Comparison of ENCODE assay signal across 1 cellular context in genomic region chr17:70298929-70299529, GRCh38.
A peak's percentile ranks its signal among the peaks of the same experiment; 100 is the strongest.
TF ChIP-seq lines count a peak whose summit lies in the region.

No MANE protein-coding gene starts in this region.

TF ChIP-seq in GM12878, 131 proteins besides CTCF, POLR2A, EP300 and RAD21 (continued from another document and continues in another):
- TF ChIP-seq MLLT1 (IDR thresholded peaks at IDR 0.05) (no peak), ZNF24 (IDR thresholded peaks at IDR 0.05) (peak; percentile 13; the same call in 1 of the 2 replicates), ZBTB4 (CRISPR knock-in tag; IDR thresholded peaks at IDR 0.05) (no peak), ZNF622 (IDR thresholded peaks at IDR 0.05) (no peak), USF2 (IDR thresholded peaks at IDR 0.05; ENCODE audit: borderline replicate concordance, low read depth, low read length) (no peak), SMC3 (IDR thresholded peaks at IDR 0.05; ENCODE audit: borderline replicate concordance, low read length) (no peak), GATAD2B (conservative IDR thresholded peaks at IDR 0.05; ENCODE audit: low read depth) (no peak), PAX5 (IDR thresholded peaks at IDR 0.05; ENCODE audit: borderline replicate concordance, low read depth, low read length) (no peak), JUND (IDR thresholded peaks at IDR 0.05; ENCODE audit: low read depth, low read length) (no peak), HDGF (IDR thresholded peaks at IDR 0.05) (no peak), STAT3 (IDR thresholded peaks at IDR 0.05; ENCODE audit: low read depth, low read length) (no peak), NKRF (conservative IDR thresholded peaks at IDR 0.05) (no peak), ATF7 (IDR thresholded peaks at IDR 0.05; ENCODE audit: low read depth) (peak; percentile 93), HDAC6 (IDR thresholded peaks at IDR 0.05; ENCODE audit: unreplicated experiment) (no peak), SPI1 (IDR thresholded peaks at IDR 0.05; ENCODE audit: borderline replicate concordance, insufficient read depth, low read depth, low read length) (no peak), IRF4 (IDR thresholded peaks at IDR 0.05; ENCODE audit: low read depth, low read length) (peak; percentile 54; the same call in 1 of the 2 replicates), KDM1A (IDR thresholded peaks at IDR 0.05; ENCODE audit: borderline replicate concordance) (no peak), SRF (IDR thresholded peaks at IDR 0.05; ENCODE audit: low read depth in 2 of 2, low read length in 2 of 2) (no peak; a peak in 1 of 4 replicates), IKZF2 (IDR thresholded peaks at IDR 0.05) (peak; percentile 87 to 88), BRCA1 (IDR thresholded peaks at IDR 0.05; ENCODE audit: low read depth, low read length) (no peak), ZNF687 (IDR thresholded peaks at IDR 0.05) (no peak), MXI1 (IDR thresholded peaks at IDR 0.05; ENCODE audit: low read depth, low read length) (no peak), GABPA (IDR thresholded peaks at IDR 0.05; ENCODE audit: low read depth) (0 out of 2 replicates have a peak, but pooled peaks have one; percentile 51), RELA (IDR thresholded peaks at IDR 0.05; ENCODE audit: borderline replicate concordance, partially characterized antibody) (peak; percentile 17), SMAD5 (IDR thresholded peaks at IDR 0.05; ENCODE audit: low read depth) (no peak), REST (IDR thresholded peaks at IDR 0.05; ENCODE audit: low read depth, low read length) (no peak), SUPT20H (IDR thresholded peaks at IDR 0.05; ENCODE audit: borderline replicate concordance, control insufficient read depth, low read depth, low read length) (no peak), ZNF274 (IDR thresholded peaks at IDR 0.05; ENCODE audit: insufficient read depth, insufficient read length) (no peak), SP1 (IDR thresholded peaks at IDR 0.05; ENCODE audit: low read depth, low read length) (no peak), SMARCA5 (IDR thresholded peaks at IDR 0.05) (no peak), ESRRA (IDR thresholded peaks at IDR 0.05; ENCODE audit: low read length) (no peak), ZNF217 (IDR thresholded peaks at IDR 0.05) (0 out of 2 replicates have a peak, but pooled peaks have one; percentile 26), RELB (IDR thresholded peaks at IDR 0.05; ENCODE audit: low read depth) (peak; percentile 95), CHD4 (IDR thresholded peaks at IDR 0.05) (no peak), PML (IDR thresholded peaks at IDR 0.05; ENCODE audit: low read length) (peak; percentile 54; the same call in 1 of the 2 replicates), ZBED1 (IDR thresholded peaks at IDR 0.05; ENCODE audit: borderline replicate concordance) (no peak), ZNF207 (IDR thresholded peaks at IDR 0.05; ENCODE audit: borderline replicate concordance) (no peak), ELK1 (IDR thresholded peaks at IDR 0.05; ENCODE audit: low read depth, low read length) (no peak), ASH2L (IDR thresholded peaks at IDR 0.05; ENCODE audit: borderline replicate concordance, low read depth) (0 out of 2 replicates have a peak, but pooled peaks have one; percentile 67), MEF2A (IDR thresholded peaks at IDR 0.05; ENCODE audit: insufficient read depth, low read depth, low read length) (no peak), BCL3 (IDR thresholded peaks at IDR 0.05; ENCODE audit: borderline replicate concordance, insufficient read depth, low read depth, low read length, poor library complexity, severe bottlenecking) (no peak), HDAC2 (IDR thresholded peaks at IDR 0.05) (no peak)
